8 cellular contexts compared by ENCODE assay signal in genomic region chr17:60134396-60135159, GRCh38. TPM values are rescaled to one million over a fixed set of nuclear protein-coding genes. Genes with fewer than 3 reads are reported as not detected.
DNase-seq lines count a peak whose midpoint lies in the region; ATAC-seq, FAIRE-seq and TF ChIP-seq lines count a peak whose summit lies in the region.

No MANE protein-coding gene starts in this region.

- TF ChIP-seq CTCF in BE2C (IDR thresholded peaks at IDR 0.05; ENCODE audit: low read depth, low read length) (no peak), H1 (IDR thresholded peaks at IDR 0.05; ENCODE audit: control extremely low read depth in 1 of 3, insufficient read depth in 1 of 3, low read depth in 1 of 3, low read length in 3 of 3) (no peak), vagina (IDR thresholded peaks at IDR 0.05) (no peak)

- H3K18ac ChIP-seq in H1 (ENCODE audit: extremely low read depth, low read length): no peak overlapping the region

- no peak overlapping the region for H4K8ac ChIP-seq in H1 (ENCODE audit: extremely low read depth, insufficient read depth, low read length)

- no peaks in the 10 kb centered on the region for H3K9me3 ChIP-seq in BE2C
- no peaks in the 10 kb centered on the region for H3K9me3 ChIP-seq in H1 (ENCODE audit: insufficient read depth in 2 of 2, low read depth in 1 of 2, low read length in 1 of 2)
- H3K9me3 ChIP-seq in vagina: no peaks in the 10 kb centered on the region

- no peaks in the 10 kb centered on the region for H3K79me2 ChIP-seq in H1 (ENCODE audit: control insufficient read depth in 1 of 2, insufficient read depth in 2 of 2, low read length in 2 of 2)

- no peak overlapping the region for H3K4ac ChIP-seq in H1 (replicated peaks; ENCODE audit: insufficient read length, low read depth, low read length)

- H2AFZ ChIP-seq in H1 (ENCODE audit: low read length): peak overlapping the region; percentile 47; the same call in 1 of the 2 replicates

- no peak overlapping the region for H2BK12ac ChIP-seq in H1 (ENCODE audit: low read depth, low read length)

- CTCF ChIA-PET in H1 (lab: Charles Lee; ENCODE audit: partially characterized antibody): no interaction called here

- H3K4me2 ChIP-seq in H1 (ENCODE audit: insufficient read depth in 1 of 2, low read depth in 2 of 2, low read length in 2 of 2): peak overlapping the region; percentile 97 to 98

- no peak for ATAC-seq in HG03095 (IDR thresholded peaks at IDR 0.05; ENCODE audit: unreplicated experiment)

- H4K91ac ChIP-seq in H1 (replicated peaks; ENCODE audit: insufficient read length, low read length): no peak overlapping the region

- H3K36me3 ChIP-seq in BE2C (no peaks in the 10 kb centered on the region), H7 (replicated peaks; ENCODE audit: control insufficient read depth, insufficient read depth, low read length) (no peaks in the 10 kb centered on the region; the same call in 1 of the 2 replicates), H1 (ENCODE audit: control insufficient read depth in 2 of 4, insufficient read depth in 4 of 4, low read length in 3 of 4) (no peaks in the 10 kb centered on the region; a peak in 1 of 8 replicates), vagina (no peaks in the 10 kb centered on the region)

- TF ChIP-seq POLR2A in H1 (IDR thresholded peaks at IDR 0.05; ENCODE audit: control extremely low read depth in 1 of 2, low read depth in 2 of 2, low read length in 2 of 2) (no peak), vagina (IDR thresholded peaks at IDR 0.05) (no peak)

- 39% methylated on average over 16 of the region's 16 CpGs; no CpG with 5 or more reads in 1 of the 2 experiments for WGBS in H1 (ENCODE audit: extremely low coverage in 1 of 2, insufficient coverage in 1 of 2, insufficient read length in 1 of 2, insufficient replicate concordance in 2 of 2, low coverage in 1 of 2, low lambda C conversion rate in 2 of 2, missing lambda C conversion rate in 1 of 2), 2 experiments

- H2BK15ac ChIP-seq in H1 (ENCODE audit: low read length): no peak overlapping the region

- no peak for TF ChIP-seq RAD21 in H1 (IDR thresholded peaks at IDR 0.05 in 1 of 2, conservative IDR thresholded peaks at IDR 0.05 in 1 of 2; ENCODE audit: low read depth in 2 of 2, low read length in 2 of 2)

- H3K56ac ChIP-seq in H1 (replicated peaks; ENCODE audit: insufficient read length, low read depth, low read length): no peak overlapping the region

- no peak overlapping the region for H2BK20ac ChIP-seq in H1 (ENCODE audit: low read length)

- H3K79me1 ChIP-seq in H1 (ENCODE audit: low read depth, low read length): no peaks in the 10 kb centered on the region

- no peak overlapping the region for H2BK120ac ChIP-seq in H1 (replicated peaks; ENCODE audit: low read depth, low read length)

- H3K27ac ChIP-seq in H1 (ENCODE audit: low read depth, low read length) (no peak overlapping the region), vagina (peak overlapping the region; percentile 31)

- intact Hi-C loops in vagina (cut with DNase I): no loop called here

- H3K27me3 ChIP-seq in BE2C: no peaks in the 10 kb centered on the region
- peaks cover 40% of the 10 kb centered on the region for H3K27me3 ChIP-seq in H7 (ENCODE audit: control insufficient read depth, insufficient read depth, low read length)
- peaks cover 27 to 51% (median 45%) of the 10 kb centered on the region in 4 experiments for H3K27me3 ChIP-seq in H1 (replicated peaks in 1 of 4; ENCODE audit: control insufficient read depth in 3 of 4, extremely low read depth in 1 of 4, insufficient read depth in 3 of 4, low read length in 3 of 4)
- no peaks in the 10 kb centered on the region for H3K27me3 ChIP-seq in vagina

- POLR2A ChIA-PET in H1 (lab: Charles Lee; ENCODE audit: partially characterized antibody): no interaction called here

- H3K4me1 ChIP-seq in BE2C: no peaks in the 10 kb centered on the region
- peaks cover 0 to 15% (median 8%) of the 10 kb centered on the region in 4 experiments; a peak in 6 of 7 replicates for H3K4me1 ChIP-seq in H1 (replicated peaks in 1 of 4; ENCODE audit: control insufficient read depth in 3 of 4, insufficient read depth in 4 of 4, low read length in 3 of 4)
- H3K4me1 ChIP-seq in vagina: peaks cover 24% of the 10 kb centered on the region

- H2AK5ac ChIP-seq in H1 (ENCODE audit: low read depth, low read length): no peak overlapping the region

- no peak overlapping the region for H3K14ac ChIP-seq in H1 (ENCODE audit: insufficient read length)

- peak overlapping the region in 3 of 4 experiments; percentile 26 to 62 (median 33); a peak in 5 of 7 replicates for H3K9ac ChIP-seq in H1 (replicated peaks in 1 of 4; ENCODE audit: extremely low read depth in 1 of 4, low read depth in 3 of 4, low read length in 3 of 4)

- no peak for TF ChIP-seq EP300 in H1 (IDR thresholded peaks at IDR 0.05; ENCODE audit: borderline replicate concordance in 1 of 2, low read depth in 2 of 2, low read length in 2 of 2)

- peak; percentile 28 for DNase-seq in BE2C
- no peak for DNase-seq in H7
- DNase-seq in SW480 (ENCODE audit: low spot score): peak; percentile 12
- peak in 1 of 2 experiments; percentile 17 for DNase-seq in H1 (ENCODE audit: low read depth in 1 of 2, low spot score in 2 of 2)
- peak; percentile 9 for DNase-seq in mucosa of gallbladder (ENCODE audit: low spot score)
- DNase-seq in vagina (ENCODE audit: extremely low spot score in 2 of 2): no peak
- DNase-seq in NCI-H1417 treated with DMSO at 0.1 percent for 48 hours (lab: John Stamatoyannopoulos, UW): no peak

- no peak overlapping the region for H4K5ac ChIP-seq in H1 (ENCODE audit: insufficient read length, low read depth, low read length)

- H3K4me3 ChIP-seq in BE2C (ENCODE audit: low read depth, low read length) (peak overlapping the region; percentile 72), H7 (ENCODE audit: insufficient read depth, low read depth, low read length) (peak overlapping the region; percentile 88), H1 (ENCODE audit: extremely low read depth in 1 of 4, insufficient read depth in 2 of 4, low read depth in 3 of 4, low read length in 4 of 4) (peak overlapping the region; percentile 76 to 95 (median 88)), vagina (peak overlapping the region; percentile 60 to 66)

- peaks cover 8% of the 10 kb centered on the region; the same call in 1 of the 2 replicates for H3K23me2 ChIP-seq in H1 (ENCODE audit: low read depth, low read length)

- H4K20me1 ChIP-seq in H1 (replicated peaks in 1 of 2; ENCODE audit: control insufficient read depth in 1 of 2, insufficient read depth in 2 of 2, low read length in 2 of 2): peaks cover 0 to 9% of the 10 kb centered on the region in 2 experiments

- no peak overlapping the region for H2BK5ac ChIP-seq in H1 (ENCODE audit: low read depth, low read length)

- H3K23ac ChIP-seq in H1 (ENCODE audit: insufficient read length): no peak overlapping the region

- no peak for FAIRE-seq in H1 (lab: Jason Lieb, UNC)

TF ChIP-seq in H1, 55 proteins besides CTCF, POLR2A, EP300 and RAD21:
- peak; percentile 48; the same call in 1 of the 2 replicates for TF ChIP-seq SUZ12 (IDR thresholded peaks at IDR 0.05; ENCODE audit: low read length)
- no peak for TF ChIP-seq NRF1 (IDR thresholded peaks at IDR 0.05; ENCODE audit: low read depth, low read length)

RNA-seq across cellular contexts. Expression of gene CA4, which starts 15.2 kb away (rescaled TPM):
- 0.43 TPM for polyA plus RNA-seq in BE2C (2012; ENCODE audit: insufficient read depth, insufficient read length, low read depth)
- 0.69 and 1.8 TPM in 2 replicates for total RNA-seq in H7 (2014; rRNA removed; shearing (Covaris generic))
- 3.6 and 4.2 TPM in 2 replicates for total RNA-seq in H1 (2021; fragmentation: NEBNext Ultra II Directional; extraction: Animal tissue kit (Norgen Biotek cat#: 25700))
- 3.6 and 6.8 TPM in 2 replicates for polyA plus RNA-seq in H1 (2011; rRNA removed)
- 7.0 TPM for polyA plus RNA-seq in H1 (2011; cell fraction: cytosol; rRNA removed)
- polyA plus RNA-seq in H1 (2011; cell fraction: nucleus; rRNA removed): 7.7 TPM
- polyA plus RNA-seq in H1 (2012, experiment 1 of 2): 2.7 to 4.3 TPM (median 3.7 TPM) in 4 replicates
- polyA plus RNA-seq in H1 (2012, experiment 2 of 2): 3.3 TPM
- polyA plus RNA-seq in H1 (2013, experiment 1 of 2): 16.2 TPM
- 16.6 TPM for polyA plus RNA-seq in H1 (2013, experiment 2 of 2)
- polyA minus RNA-seq in H1 (2011; rRNA and poly(A)+ RNA removed): 1.8 and 3.5 TPM in 2 replicates
- not detected for polyA minus RNA-seq in H1 (2011; cell fraction: cytosol; rRNA and poly(A)+ RNA removed)
- 1.7 TPM for polyA minus RNA-seq in H1 (2011; cell fraction: nucleus; rRNA and poly(A)+ RNA removed)
- total RNA-seq in mucosa of gallbladder: 328 TPM
- total RNA-seq in vagina: not detected

RNA-seq across cellular contexts. Expression of gene HEATR6, which starts 55.9 kb away (rescaled TPM):
- polyA plus RNA-seq in BE2C (2012; ENCODE audit: insufficient read depth, insufficient read length, low read depth): 19.5 TPM
- 21.1 and 21.6 TPM in 2 replicates for total RNA-seq in H7 (2014; rRNA removed; shearing (Covaris generic))
- total RNA-seq in H1 (2021; fragmentation: NEBNext Ultra II Directional; extraction: Animal tissue kit (Norgen Biotek cat#: 25700)): 19.1 and 20.9 TPM in 2 replicates
- 19.1 and 24.0 TPM in 2 replicates for polyA plus RNA-seq in H1 (2011; rRNA removed)
- 16.1 TPM for polyA plus RNA-seq in H1 (2011; cell fraction: cytosol; rRNA removed)
- 26.2 TPM for polyA plus RNA-seq in H1 (2011; cell fraction: nucleus; rRNA removed)
- polyA plus RNA-seq in H1 (2012, experiment 1 of 2): 13.3 to 18.7 TPM (median 15.0 TPM) in 4 replicates
- 2.4 TPM for polyA plus RNA-seq in H1 (2012, experiment 2 of 2)
- 11.3 TPM for polyA plus RNA-seq in H1 (2013, experiment 1 of 2)
- polyA plus RNA-seq in H1 (2013, experiment 2 of 2): 9.8 TPM
- polyA minus RNA-seq in H1 (2011; rRNA and poly(A)+ RNA removed): 42.6 and 49.4 TPM in 2 replicates
- polyA minus RNA-seq in H1 (2011; cell fraction: cytosol; rRNA and poly(A)+ RNA removed): 18.9 TPM
- polyA minus RNA-seq in H1 (2011; cell fraction: nucleus; rRNA and poly(A)+ RNA removed): 41.2 TPM
- total RNA-seq in mucosa of gallbladder (21.8 TPM), vagina (27.3 TPM)

Comparison
In these comparisons a context has a peak if more than half of its experiments do, and no peak if none do; other contexts are left out.
1. DNase-seq: peak in BE2C (single experiment), SW480 (single experiment) and mucosa of gallbladder (single experiment); none in H7 (single experiment), vagina (0 of 2) and NCI-H1417 treated with DMSO at 0.1 percent for 48 hours (single experiment).
2. RNA of gene CA4, which starts 15.2 kb away (total RNA-seq): 328 TPM in mucosa of gallbladder (single experiment); 3.6 to 4.2 TPM in H1, 0.69 to 1.8 TPM in H7 and not detected in vagina (single experiment); every median in the first group is over 10 times any median in the second.
3. Peak in every context shown above with its lines, with median percentiles within 50 percentile points of each other: H3K4me3 ChIP-seq.